9 cellular contexts compared by ENCODE assay signal in genomic region chr1:240190881-240191385, GRCh38.
DNase-seq lines count a peak whose midpoint lies in the region; ATAC-seq, FAIRE-seq and TF ChIP-seq lines count a peak whose summit lies in the region.
"Had no signal": no experiment of that assay in that cellular context is flagged by ENCODE, and none has a peak within 500 bp of the region (broad histone marks: within the 10 kb centered on the region; RNA-seq: fewer than 3 reads in every experiment).

No MANE protein-coding gene starts in this region.

- H3K9me3 Mint-ChIP-seq in nephron progenitor cell = no peaks in the 10 kb centered on the region
- H3K9me3 Mint-ChIP-seq: central memory CD8-positive, alpha-beta T cell had no signal

- H3K27ac ChIP-seq in mammary epithelial cell (ENCODE audit: insufficient read depth, low read depth, low read length) (no peak overlapping the region), small intestine (ENCODE audit: low read depth in 1 of 2, low read length in 1 of 2) (no peak overlapping the region)

- no peaks in the 10 kb centered on the region for H3K36me3 Mint-ChIP-seq in nephron progenitor cell (ENCODE audit: low read depth)

- H3K27me3 ChIP-seq in mammary epithelial cell (ENCODE audit: insufficient read depth, low read length) (no peaks in the 10 kb centered on the region), small intestine (ENCODE audit: control insufficient read depth in 2 of 2, insufficient read depth in 2 of 2, low read length in 2 of 2) (no peaks in the 10 kb centered on the region)

- H4K20me1 ChIP-seq in mammary epithelial cell (ENCODE audit: insufficient read depth, low read length) = no peaks in the 10 kb centered on the region

- no peak overlapping the region for H3K9ac ChIP-seq in mammary epithelial cell (ENCODE audit: insufficient read depth, low read length)

- H3K4me3 ChIP-seq in mammary epithelial cell (replicated peaks in 1 of 3; ENCODE audit: insufficient read depth in 1 of 3, low read depth in 2 of 3, low read length in 3 of 3) = no peak overlapping the region
- H3K4me3 ChIP-seq in small intestine (ENCODE audit: low read depth in 1 of 2, low read length in 2 of 2) = no peak overlapping the region

- H3K79me2 ChIP-seq in mammary epithelial cell (ENCODE audit: insufficient read depth, low read length) = no peaks in the 10 kb centered on the region

- dilution Hi-C loops in mammary epithelial cell (cut with HindIII; ENCODE audit: low sequenced_read_pairs) = no loop called here

- FAIRE-seq in A204.1 (lab: Jason Lieb, UNC) (peak; percentile 93), small intestine (lab: Jason Lieb, UNC) (no peak)

- no peak overlapping the region for H3K27ac Mint-ChIP-seq in nephron progenitor cell

- H3K36me3 ChIP-seq in mammary epithelial cell (ENCODE audit: insufficient read depth, low read length) = no peaks in the 10 kb centered on the region
- H3K36me3 ChIP-seq in small intestine (ENCODE audit: control insufficient read depth in 2 of 2, insufficient read depth in 2 of 2, low read length in 2 of 2) = no peaks in the 10 kb centered on the region

- peak; percentile 51 for DNase-seq in NCI-H226
- DNase-seq in mammary epithelial cell = peak; percentile 6
- DNase-seq in nephron progenitor cell = peak; percentile 8
- no peak for DNase-seq in small intestine
- no peak for DNase-seq in germinal center (ENCODE audit: low spot score)

- CTCF ChIA-PET in mammary epithelial cell (lab: Charles Lee; ENCODE audit: low non-redundant PET) = no interaction called here

- TF ChIP-seq CTCF in mammary epithelial cell (conservative IDR thresholded peaks at IDR 0.05 in 1 of 2, IDR thresholded peaks at IDR 0.05 in 1 of 2; ENCODE audit: extremely low read depth in 1 of 2, insufficient read depth in 1 of 2, low read depth in 1 of 2, low read length in 2 of 2) = peak in 1 of 2 donors; percentile 27
- TF ChIP-seq CTCF in nephron progenitor cell (IDR thresholded peaks at IDR 0.05) = peak; percentile 45

- H3K27me3 Mint-ChIP-seq in nephron progenitor cell (ENCODE audit: low read depth, poor library complexity) = peaks cover 11% of the 10 kb centered on the region
- H3K27me3 Mint-ChIP-seq: central memory CD8-positive, alpha-beta T cell had no signal

- in situ Hi-C loops in mammary epithelial cell (cut with MboI; ENCODE audit: low sequenced_read_pairs in 2 of 2) = no loop called here

- no peaks in the 10 kb centered on the region for H3K4me1 Mint-ChIP-seq in nephron progenitor cell
- H3K4me1 Mint-ChIP-seq: central memory CD8-positive, alpha-beta T cell had no signal

- no peak overlapping the region for H2AFZ ChIP-seq in mammary epithelial cell (ENCODE audit: low read depth, low read length)

- intact Hi-C loops in mammary epithelial cell (cut with micrococcal nuclease) = no loop called here

- no TSS peak for BruUV-seq in mammary epithelial cell (replicated peaks; lab: Mats Ljungman, UMichigan)

- no peak overlapping the region for H3K4me2 ChIP-seq in mammary epithelial cell (ENCODE audit: insufficient read depth, low read depth, low read length)

- peak; percentile 36 for ATAC-seq in GM19351 (IDR thresholded peaks at IDR 0.05; ENCODE audit: unreplicated experiment)
- ATAC-seq in HG03196 (IDR thresholded peaks at IDR 0.05; ENCODE audit: unreplicated experiment) = no peak

- WGBS in mammary epithelial cell (ENCODE audit: low coverage, missing lambda C conversion rate) = 26% methylated on average over 5 of the region's 5 CpGs
- WGBS in small intestine, 3 donors = 2 to 13% (median 9%) methylated on average over 5 of the region's 5 CpGs

- H3K4me3 Mint-ChIP-seq in nephron progenitor cell = no peak overlapping the region
- H3K4me3 Mint-ChIP-seq: central memory CD8-positive, alpha-beta T cell had no signal

- H3K9me3 ChIP-seq in mammary epithelial cell (replicated peaks; ENCODE audit: insufficient read depth, low read length) = no peaks in the 10 kb centered on the region
- H3K9me3 ChIP-seq in small intestine (ENCODE audit: control insufficient read depth, low read depth) = no peaks in the 10 kb centered on the region

- H3K4me1 ChIP-seq in mammary epithelial cell (ENCODE audit: insufficient read depth, low read length) (no peaks in the 10 kb centered on the region), small intestine (ENCODE audit: control insufficient read depth in 2 of 2, insufficient read depth in 1 of 2, low read depth in 1 of 2, low read length in 1 of 2) (no peaks in the 10 kb centered on the region)

Comparison
In these comparisons a context has a peak if more than half of its experiments do, and no peak if none do; other contexts are left out.
1. DNase-seq: peak in NCI-H226 (single experiment), mammary epithelial cell (single experiment) and nephron progenitor cell (single experiment); none in small intestine (single experiment) and germinal center (single experiment).